ENCODE assay signal across 18 cellular contexts in the genomic region with DNA sequence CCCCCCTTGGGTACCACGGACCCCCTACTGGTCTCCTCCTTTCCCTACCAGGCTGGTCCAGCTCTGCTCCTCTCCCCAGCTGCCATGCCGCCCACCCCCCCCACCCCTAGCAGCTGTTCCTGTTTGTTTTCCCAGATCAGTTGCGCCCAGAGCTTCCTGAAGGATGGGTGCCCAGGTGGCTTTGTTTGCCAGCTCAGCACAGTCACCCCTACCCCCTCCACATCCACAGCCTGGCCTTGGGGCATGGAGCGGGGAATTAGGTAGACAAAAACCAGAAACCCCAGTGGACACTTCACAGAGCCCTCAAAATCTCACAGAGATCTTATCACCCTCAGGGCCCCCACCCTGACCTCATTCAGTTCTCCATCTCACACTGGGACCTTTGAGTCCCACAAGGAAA. TPM values are rescaled to one million over a fixed set of nuclear protein-coding genes. Genes with fewer than 3 reads are reported as not detected.
A peak's percentile ranks its signal among the peaks of the same experiment; 100 is the strongest.
DNase-seq lines count a peak whose midpoint lies in the region; ATAC-seq and TF ChIP-seq lines count a peak whose summit lies in the region.
"Had no signal": no experiment of that assay in that cellular context is flagged by ENCODE, and none has a peak within 500 bp of the region (broad histone marks: within the 10 kb centered on the region; RNA-seq: fewer than 3 reads in every experiment).

No MANE protein-coding gene starts in this region.

- peaks cover 59% of the 10 kb centered on the region for H3K4me1 ChIP-seq in BE2C
- peaks cover 15% of the 10 kb centered on the region for H3K4me1 ChIP-seq in colonic mucosa
- H3K4me1 ChIP-seq in upper lobe of left lung: peaks cover 23 to 49% (median 34%) of the 10 kb centered on the region in 4 donors

- DNase-seq in BE2C (peak; percentile 79), NCI-H1105 (lab: John Stamatoyannopoulos, UW) (peak; percentile 84), NCI-H524 (lab: John Stamatoyannopoulos, UW) (peak; percentile 74 to 89), colonic mucosa (peak; percentile 46), upper lobe of left lung (no peak), GM10248 (ENCODE audit: extremely low spot score) (no peak), NCI-H446 treated with DMSO at 0.1 percent for 48 hours (lab: John Stamatoyannopoulos, UW) (no peak), cortex of kidney (lab: John Stamatoyannopoulos, UW) (no peak)
- DNase-seq: activated CD8-positive, alpha-beta memory T cell treated with anti-CD3 and anti-CD28 coated beads, Interleukin-2, amount 50 U/mL, for 4 hours; activated naive CD4-positive, alpha-beta T cell treated with anti-CD3 and anti-CD28 coated beads, Interleukin-2, amount 10 ng/mL, durations not matched to agents 7 days and 5 days; HCEC 1CT; immature natural killer cell; stimulated activated CD4-positive, alpha-beta T cell treated with anti-CD3 and anti-CD28 coated beads, Interleukin-12 subunit alpha, Interleukin-12 subunit beta, amount 100 ng/mL, for 4 hours had no signal

- no peak for TF ChIP-seq EP300 in upper lobe of left lung (IDR thresholded peaks at IDR 0.05)

- TF ChIP-seq CTCF in BE2C (IDR thresholded peaks at IDR 0.05; ENCODE audit: low read depth, low read length) (no peak), colonic mucosa (IDR thresholded peaks at IDR 0.05) (no peak), upper lobe of left lung (IDR thresholded peaks at IDR 0.05) (no peak), GM10248 (IDR thresholded peaks at IDR 0.05; ENCODE audit: control extremely low read depth, extremely low read depth, low read depth, missing control alignments) (no peak)

- POLR2A ChIA-PET in GM10248 (lab: Yijun Ruan, JAX): no interaction called here

- H3K27me3 ChIP-seq in BE2C (no peaks in the 10 kb centered on the region), colonic mucosa (peaks cover 45% of the 10 kb centered on the region), upper lobe of left lung (peaks cover 0 to 73% (median 34%) of the 10 kb centered on the region in 4 donors)

- intact Hi-C loops in colonic mucosa (cut with DNase I): no loop called here

- H3K27ac ChIP-seq in colonic mucosa (peak overlapping the region; percentile 50), upper lobe of left lung (no peak overlapping the region)

- H3K9me3 ChIP-seq in BE2C (no peaks in the 10 kb centered on the region), colonic mucosa (no peaks in the 10 kb centered on the region), upper lobe of left lung (no peaks in the 10 kb centered on the region)

- 19 to 41% methylated on average over 3 to 4 of the region's 4 CpGs for WGBS in upper lobe of left lung, 2 donors

- peak overlapping the region; percentile 59 for H3K4me3 ChIP-seq in BE2C (ENCODE audit: low read depth, low read length)
- no peak overlapping the region for H3K4me3 ChIP-seq in colonic mucosa
- H3K4me3 ChIP-seq in upper lobe of left lung: no peak overlapping the region

- H3K36me3 ChIP-seq in BE2C (no peaks in the 10 kb centered on the region), colonic mucosa (no peaks in the 10 kb centered on the region), upper lobe of left lung (no peaks in the 10 kb centered on the region)

- CTCF ChIA-PET in GM10248 (lab: Yijun Ruan, JAX): interaction anchor here (0.6 to 4.5 kb wide), 11 partner anchors 9 to 160 kb away, joined by 3 to 27 read pairs (median 10); a partner anchor contains a TSS

- no peak for TF ChIP-seq POLR2A in upper lobe of left lung (IDR thresholded peaks at IDR 0.05)

- ATAC-seq in upper lobe of left lung (ENCODE audit: low FRiP score in 2 of 2): no peak
- ATAC-seq: WTC11 had no signal

- peak overlapping the region in 1 of 2 donors; percentile 1 for H3K9ac ChIP-seq in colonic mucosa (ENCODE audit: low read depth in 2 of 2, low read length in 2 of 2)

RNA-seq across cellular contexts. Expression of a gene that starts 3.7 kb away (rescaled TPM):
- 3.1 TPM for polyA plus RNA-seq in BE2C (2012; ENCODE audit: insufficient read depth, insufficient read length, low read depth)
- total RNA-seq in colonic mucosa: 1 to 10 TPM; 3.4 to 5.5 TPM
- not detected for total RNA-seq in upper lobe of left lung
- total RNA-seq: bronchial epithelial cell, mesothelial cell of epicardium, OCI-LY7, WTC11 had no signal
- polyA plus RNA-seq: immature natural killer cell had no signal

RNA-seq across cellular contexts. Expression of a gene that starts 12.0 kb away (rescaled TPM):
- 1,006 TPM for polyA plus RNA-seq in BE2C (2012; ENCODE audit: insufficient read depth, insufficient read length, low read depth)
- total RNA-seq in colonic mucosa (1 to 10 TPM; 2.9 to 6.5 TPM), upper lobe of left lung (not detected)
- total RNA-seq: bronchial epithelial cell, fibroblast of villous mesenchyme, OCI-LY7, WTC11 had no signal
- polyA plus RNA-seq: immature natural killer cell had no signal

RNA-seq across cellular contexts. Expression of a gene that starts 37.5 kb away (rescaled TPM):
- 126 TPM for polyA plus RNA-seq in BE2C (2012; ENCODE audit: insufficient read depth, insufficient read length, low read depth)
- under 1 TPM; 0.30 to 0.56 TPM for total RNA-seq in colonic mucosa
- not detected for total RNA-seq in upper lobe of left lung
- total RNA-seq: bronchial epithelial cell, fibroblast of villous mesenchyme had no signal
- polyA plus RNA-seq: immature natural killer cell had no signal

RNA-seq across cellular contexts. Expression of a gene that starts 44.4 kb away (rescaled TPM):
- 1.1 TPM for polyA plus RNA-seq in BE2C (2012; ENCODE audit: insufficient read depth, insufficient read length, low read depth)
- total RNA-seq in colonic mucosa: 1 to 10 TPM in 1 of 2 donors, under 1 TPM in 1; 0.05 to 1.6 TPM
- 10 to 100 TPM in 3 of 6 donors, 1 to 10 TPM in 2, under 1 TPM in 1; 0.26 to 18.7 (median 10.7) TPM for total RNA-seq in upper lobe of left lung
- total RNA-seq: bronchial epithelial cell, fibroblast of villous mesenchyme, mesothelial cell of epicardium, OCI-LY7 had no signal
- polyA plus RNA-seq: immature natural killer cell had no signal

Comparison
In these comparisons a context has a peak if more than half of its experiments do, and no peak if none do; other contexts are left out.
1. DNase-seq: peak in BE2C (single experiment), NCI-H1105 (single experiment), NCI-H524 (2 of 2) and colonic mucosa (single experiment); none in upper lobe of left lung (0 of 2), GM10248 (single experiment), NCI-H446 treated with DMSO at 0.1 percent for 48 hours (single experiment) and cortex of kidney (single experiment).
2. RNA of a gene that starts 3.7 kb away (total RNA-seq): 3.4 to 5.5 TPM in colonic mucosa; not detected in upper lobe of left lung; every median in the first group is over 4 times any median in the second.